10 cellular contexts compared by ENCODE assay signal in the genomic region with DNA sequence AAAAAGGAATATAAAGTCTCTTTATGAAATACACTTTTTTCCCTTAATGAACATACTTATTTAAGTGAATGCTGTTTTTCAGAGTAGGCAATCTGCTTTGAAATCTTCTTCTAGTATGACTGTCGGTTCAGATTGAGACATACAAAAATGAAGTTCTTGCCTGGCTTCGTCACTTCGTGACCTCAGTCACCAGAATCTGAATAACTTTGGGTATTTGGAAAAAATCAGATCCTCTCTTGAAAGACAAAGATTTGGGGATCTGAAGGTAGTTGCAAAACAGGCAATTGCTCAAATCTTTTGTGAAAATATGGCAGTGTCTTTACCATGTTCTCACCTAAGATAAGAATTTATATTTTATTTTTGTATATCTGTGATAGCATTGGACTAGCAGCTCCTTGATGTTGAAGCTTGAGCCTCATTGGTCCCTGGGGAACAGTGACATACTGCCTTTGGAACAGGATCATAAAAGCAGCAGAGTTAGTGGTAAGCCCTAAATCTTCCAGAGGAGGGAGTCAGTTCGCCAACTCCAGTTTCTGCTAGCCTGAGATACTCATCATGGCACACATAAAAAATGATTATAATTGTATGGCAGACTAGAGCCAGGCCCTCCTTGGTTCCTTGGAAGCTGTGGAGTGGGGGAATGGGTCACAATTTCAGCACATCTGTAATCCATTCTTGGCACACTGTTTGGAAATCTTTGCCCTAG. TPM values are rescaled to one million over a fixed set of nuclear protein-coding genes. Genes with fewer than 3 reads are reported as not detected.
DNase-seq lines count a peak whose midpoint lies in the region; ATAC-seq and TF ChIP-seq lines count a peak whose summit lies in the region.
"Had no signal": no experiment of that assay in that cellular context is flagged by ENCODE, and none has a peak within 500 bp of the region (broad histone marks: within the 10 kb centered on the region; RNA-seq: fewer than 3 reads in every experiment).

No MANE protein-coding gene starts in this region.

- no peaks in the 10 kb centered on the region for H3K36me3 ChIP-seq in A673 (ENCODE audit: insufficient read depth, low read length, poor library complexity, severe bottlenecking)
- no peaks in the 10 kb centered on the region for H3K36me3 ChIP-seq in OCI-LY1 (ENCODE audit: insufficient read depth, low read length)
- no peaks in the 10 kb centered on the region for H3K36me3 ChIP-seq in ascending aorta
- no peaks in the 10 kb centered on the region for H3K36me3 ChIP-seq in uterus
- H3K36me3 ChIP-seq: thyroid gland had no signal

- no TSS peak for BruUV-seq in A673 (replicated peaks; lab: Mats Ljungman, UMichigan)

- no peak overlapping the region for H3K4me3 ChIP-seq in A673 (ENCODE audit: low read depth, low read length, poor library complexity, severe bottlenecking)
- no peak overlapping the region for H3K4me3 ChIP-seq in OCI-LY1 (ENCODE audit: low read depth, low read length, poor library complexity, severe bottlenecking)
- no peak overlapping the region for H3K4me3 ChIP-seq in fibroblast of the aortic adventitia (ENCODE audit: low read depth, low read length)
- H3K4me3 ChIP-seq in ascending aorta = no peak overlapping the region
- H3K4me3 ChIP-seq in uterus = no peak overlapping the region
- H3K4me3 ChIP-seq: thyroid gland had no signal

- H3K9ac ChIP-seq in OCI-LY1 (ENCODE audit: low read length) = no peak overlapping the region
- H3K9ac ChIP-seq: parathyroid adenoma had no signal

- CTCF ChIA-PET in A673 (lab: Charles Lee) = no interaction called here

- DNase-seq in A673 (ENCODE audit: low spot score) (peak; percentile 92), GM04503 (ENCODE audit: low read depth) (peak; percentile 65), fibroblast of the aortic adventitia (ENCODE audit: low read depth) (peak; percentile 71), ascending aorta (ENCODE audit: low spot score in 2 of 2) (no peak), uterus (no peak), middle frontal gyrus (ENCODE audit: extremely low spot score, low spot score) (no peak)
- no peak for DNase-seq in stimulated activated naive CD8-positive, alpha-beta T cell treated with anti-CD3 and anti-CD28 coated beads, Interleukin-15, amount 100 ng/mL, for 72 hours
- DNase-seq: thyroid gland had no signal

- H3K27me3 ChIP-seq in A673 (replicated peaks; ENCODE audit: insufficient read depth, low read depth, low read length, poor library complexity) = no peaks in the 10 kb centered on the region
- no peaks in the 10 kb centered on the region for H3K27me3 ChIP-seq in OCI-LY1 (ENCODE audit: insufficient read depth, low read length)
- no peaks in the 10 kb centered on the region for H3K27me3 ChIP-seq in ascending aorta
- no peaks in the 10 kb centered on the region for H3K27me3 ChIP-seq in uterus
- H3K27me3 ChIP-seq: thyroid gland had no signal

- H3K4me2 ChIP-seq in OCI-LY1 (ENCODE audit: low read length) = no peak overlapping the region

- no peaks in the 10 kb centered on the region for H4K20me1 ChIP-seq in OCI-LY1 (ENCODE audit: insufficient read depth, low read length)

- ATAC-seq in stimulated activated naive CD8-positive, alpha-beta T cell treated with anti-CD3 and anti-CD28 coated beads, Interleukin-15, amount 100 ng/mL, for 72 hours = no peak

- H3K4me1 Mint-ChIP-seq in stimulated activated naive CD8-positive, alpha-beta T cell treated with anti-CD3 and anti-CD28 coated beads, Interleukin-15, amount 100 ng/mL, for 72 hours = peaks cover 40% of the 10 kb centered on the region

- no peak overlapping the region for H3K27ac Mint-ChIP-seq in stimulated activated naive CD8-positive, alpha-beta T cell treated with anti-CD3 and anti-CD28 coated beads, Interleukin-15, amount 100 ng/mL, for 72 hours

- H3K9me3 Mint-ChIP-seq in stimulated activated naive CD8-positive, alpha-beta T cell treated with anti-CD3 and anti-CD28 coated beads, Interleukin-15, amount 100 ng/mL, for 72 hours = no peaks in the 10 kb centered on the region

- no peaks in the 10 kb centered on the region for H3K9me3 ChIP-seq in A673 (ENCODE audit: low read depth, low read length, poor library complexity, severe bottlenecking)
- no peaks in the 10 kb centered on the region for H3K9me3 ChIP-seq in OCI-LY1 (ENCODE audit: low read length)
- H3K9me3 ChIP-seq in ascending aorta = no peaks in the 10 kb centered on the region
- no peaks in the 10 kb centered on the region for H3K9me3 ChIP-seq in uterus
- H3K9me3 ChIP-seq: thyroid gland had no signal

- H3K79me2 ChIP-seq in OCI-LY1 (ENCODE audit: insufficient read depth, low read length) = no peaks in the 10 kb centered on the region; the same call in 1 of the 2 replicates

- H3K27me3 Mint-ChIP-seq in stimulated activated naive CD8-positive, alpha-beta T cell treated with anti-CD3 and anti-CD28 coated beads, Interleukin-15, amount 100 ng/mL, for 72 hours = no peaks in the 10 kb centered on the region

- H3K4me1 ChIP-seq in A673 (ENCODE audit: insufficient read depth, low read length, poor library complexity, severe bottlenecking) = peaks cover 26% of the 10 kb centered on the region
- peaks cover 38% of the 10 kb centered on the region for H3K4me1 ChIP-seq in OCI-LY1 (ENCODE audit: insufficient read depth, low read length, severe bottlenecking)
- H3K4me1 ChIP-seq in ascending aorta = peaks cover 0 to 6% of the 10 kb centered on the region in 2 donors
- H3K4me1 ChIP-seq in uterus = peaks cover 0 to 3% of the 10 kb centered on the region in 2 donors

- H3K9me2 ChIP-seq in OCI-LY1 (ENCODE audit: low read depth, low read length) = no peaks in the 10 kb centered on the region

- POLR2A ChIA-PET in A673 (lab: Charles Lee; ENCODE audit: low non-redundant PET) = no interaction called here

- no peak overlapping the region for H2AFZ ChIP-seq in OCI-LY1 (ENCODE audit: low read length)
- H2AFZ ChIP-seq: parathyroid adenoma had no signal

- TF ChIP-seq CTCF in A673 (conservative IDR thresholded peaks at IDR 0.05; ENCODE audit: low read depth, low read length) (peak; percentile 63), OCI-LY1 (IDR thresholded peaks at IDR 0.05; ENCODE audit: low read length) (peak; percentile 7; the same call in 1 of the 2 replicates), fibroblast of the aortic adventitia (IDR thresholded peaks at IDR 0.05; ENCODE audit: insufficient read depth, low read length) (peak; percentile 31), ascending aorta (IDR thresholded peaks at IDR 0.05) (peak in 1 of 3 experiments; percentile 3), uterus (IDR thresholded peaks at IDR 0.05) (peak in 1 of 4 experiments; percentile 9)

- H3K27ac ChIP-seq in A673 (ENCODE audit: low read depth, low read length, poor library complexity, severe bottlenecking) (no peak overlapping the region), OCI-LY1 (ENCODE audit: low read depth, low read length, poor library complexity, severe bottlenecking) (no peak overlapping the region), ascending aorta (no peak overlapping the region), uterus (peak overlapping the region in 1 of 2 donors; percentile 8)
- H3K27ac ChIP-seq: parathyroid adenoma, thyroid gland had no signal

- no peak overlapping the region for H3K4me3 Mint-ChIP-seq in stimulated activated naive CD8-positive, alpha-beta T cell treated with anti-CD3 and anti-CD28 coated beads, Interleukin-15, amount 100 ng/mL, for 72 hours

- intact Hi-C loops in A673 (cut with micrococcal nuclease; ENCODE audit: unreplicated experiment) = loop anchor here (5.0 kb wide), 1 partner anchor 343 kb away; no protein-coding TSS in a partner anchor
- intact Hi-C loops in ascending aorta (cut with DNase I) = loop anchor here (5.0 to 10.0 kb wide), 4 partner anchors 300 to 1768 kb away; a partner anchor contains a TSS
- intact Hi-C loops in uterus (cut with DNase I; ENCODE audit: low total_unique reads) = no loop called here

- H3F3A ChIP-seq in OCI-LY1 (ENCODE audit: insufficient read depth, low read length) = no peaks in the 10 kb centered on the region

- TF ChIP-seq POLR2A in uterus (IDR thresholded peaks at IDR 0.05) = no peak

RNA-seq across cellular contexts. Expression of a gene that starts 4.9 kb away (rescaled TPM):
- total RNA-seq in A673 (2021) = 29.8 and 30.4 TPM in 2 replicates
- total RNA-seq in fibroblast of the aortic adventitia (ENCODE audit: low replicate concordance) = 55.5 and 66.6 TPM in 2 replicates
- 11.6 TPM for total RNA-seq in ascending aorta
- total RNA-seq in uterus = 10 to 100 TPM; 19.5 to 75.6 (median 34.1) TPM

RNA-seq across cellular contexts. Expression of a gene that starts 5.1 kb away (rescaled TPM):
- total RNA-seq in A673 (2021) (0.41 and 0.48 TPM in 2 replicates), fibroblast of the aortic adventitia (ENCODE audit: low replicate concordance) (0.25 and 0.27 TPM in 2 replicates), ascending aorta (not detected), uterus (1 to 10 TPM in 3 of 4 donors, not detected in 1; 1.5 to 3.9 (median 2.6) TPM)

Comparison
In these comparisons a context has a peak if more than half of its experiments do, and no peak if none do; other contexts are left out.
1. DNase-seq: peak in A673 (single experiment), GM04503 (single experiment) and fibroblast of the aortic adventitia (single experiment); none in stimulated activated naive CD8-positive, alpha-beta T cell treated with anti-CD3 and anti-CD28 coated beads, Interleukin-15, amount 100 ng/mL, for 72 hours (0 of 2), ascending aorta (0 of 2), uterus (0 of 2) and middle frontal gyrus (single experiment).